ENCODE assay signal across 14 cellular contexts in the genomic region with DNA sequence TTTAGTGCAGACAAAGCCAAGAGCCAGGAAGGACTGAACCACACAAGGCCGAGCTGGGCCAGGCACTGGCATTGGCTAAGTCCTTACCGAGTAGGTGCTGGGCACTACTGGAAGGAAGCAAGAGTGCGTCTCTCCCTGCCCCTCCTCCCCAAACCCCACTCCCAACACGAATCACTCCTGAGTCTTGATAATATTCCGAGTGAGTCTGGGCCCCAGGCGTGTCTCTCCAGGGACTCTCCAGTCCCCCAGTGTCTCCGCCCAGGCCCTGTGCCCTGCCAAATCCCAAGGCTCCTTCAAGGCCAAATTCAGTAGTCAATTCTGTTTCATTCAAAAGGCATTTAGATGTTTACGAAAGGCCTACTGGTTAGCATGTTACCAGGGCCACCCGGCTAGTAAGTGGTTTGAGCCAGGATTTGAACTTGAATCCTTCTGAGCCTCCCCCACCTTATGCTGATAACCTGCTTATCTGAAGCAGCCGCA.
DNase-seq lines count a peak whose midpoint lies in the region; ATAC-seq and TF ChIP-seq lines count a peak whose summit lies in the region.
"Had no signal": no experiment of that assay in that cellular context is flagged by ENCODE, and none has a peak within 500 bp of the region (broad histone marks: within the 10 kb centered on the region; RNA-seq: fewer than 3 reads in every experiment).

No MANE protein-coding gene starts in this region.

- H3K18ac ChIP-seq in IMR-90 (ENCODE audit: low read depth, low read length): peak overlapping the region; percentile 68; the same call in 1 of the 2 replicates

- H3K27ac ChIP-seq in IMR-90 (ENCODE audit: insufficient read depth, low read length) (peak overlapping the region; percentile 57), colonic mucosa (no peak overlapping the region)

- peak overlapping the region; percentile 93 for H2BK20ac ChIP-seq in IMR-90 (ENCODE audit: low read depth, low read length)

- peak overlapping the region; percentile 87; the same call in 1 of the 3 replicates for H2BK15ac ChIP-seq in IMR-90 (ENCODE audit: low read depth, low read length)

- H2BK5ac ChIP-seq in IMR-90 (ENCODE audit: low read depth, low read length, poor library complexity, severe bottlenecking): peak overlapping the region; percentile 87

- 13% methylated on average over 7 of the region's 10 CpGs; no CpG with 5 or more reads in 1 of the 2 experiments for WGBS in IMR-90 (ENCODE audit: extremely low coverage in 2 of 2, insufficient read length in 1 of 2), 2 experiments

- no peaks in the 10 kb centered on the region for H3K9me3 Mint-ChIP-seq in nephron
- H3K9me3 Mint-ChIP-seq: CD4-positive, CD25-positive, alpha-beta regulatory T cell had no signal

- intact Hi-C loops in IMR-90 (cut with micrococcal nuclease): no loop called here
- intact Hi-C loops in colonic mucosa (cut with DNase I): no loop called here

- 0 out of 2 replicates have a peak, but pooled peaks have one; percentile 9 for TF ChIP-seq RAD21 in IMR-90 (IDR thresholded peaks at IDR 0.05; ENCODE audit: low read length)

- no peaks in the 10 kb centered on the region for H3K36me3 Mint-ChIP-seq in nephron (ENCODE audit: low read depth)
- H3K36me3 Mint-ChIP-seq: CD4-positive, CD25-positive, alpha-beta regulatory T cell had no signal

- DNase-seq in AG08396 (ENCODE audit: low spot score): peak; percentile 91
- DNase-seq in IMR-90: peak; percentile 95
- peak; percentile 46 for DNase-seq in colonic mucosa
- DNase-seq in NCI-H128 (lab: John Stamatoyannopoulos, UW; ENCODE audit: unreplicated experiment): no peak
- DNase-seq in inferior parietal cortex (ENCODE audit: extremely low spot score): no peak
- no peak for DNase-seq in NCI-H748 (lab: John Stamatoyannopoulos, UW; ENCODE audit: unreplicated experiment)
- DNase-seq: activated CD8-positive, alpha-beta memory T cell treated with anti-CD3 and anti-CD28 coated beads, Interleukin-2, amount 50 U/mL, for 48 hours; CD4-positive, CD25-positive, alpha-beta regulatory T cell; cerebellar nuclear complex; midbrain; NCI-H187 treated with DMSO at 0.1 percent for 48 hours; small intestine had no signal

- H4K5ac ChIP-seq in IMR-90 (ENCODE audit: low read depth, low read length): peak overlapping the region; percentile 40; the same call in 1 of the 2 replicates

- peak overlapping the region; percentile 96 for H2BK120ac ChIP-seq in IMR-90 (ENCODE audit: low read depth, low read length)

- peak overlapping the region; percentile 93 for H2AK9ac ChIP-seq in IMR-90 (replicated peaks; ENCODE audit: low read depth, low read length, poor library complexity)

- CTCF ChIA-PET in IMR-90 (lab: Yijun Ruan, JAX): no interaction called here

- H3K4me1 ChIP-seq in IMR-90 (ENCODE audit: control insufficient read depth, insufficient read depth, low read length) (peaks cover 36% of the 10 kb centered on the region), colonic mucosa (no peaks in the 10 kb centered on the region)

- H3K9me1 ChIP-seq in IMR-90 (ENCODE audit: insufficient read depth, low read length): peaks cover 44% of the 10 kb centered on the region

- in situ Hi-C loops in IMR-90 (cut with MboI; ENCODE audit: low sequenced_read_pairs): loop anchor here (10.0 to 25.0 kb wide), 2 partner anchors 84 to 481 kb away; partner anchors contain the start of genes GLI2 and INHBB

- peak overlapping the region; percentile 94 for H3K4ac ChIP-seq in IMR-90 (ENCODE audit: low read depth, low read length)

- H3K9ac ChIP-seq in IMR-90 (ENCODE audit: low read depth, low read length) (peak overlapping the region; percentile 11; the same call in 1 of the 2 replicates), colonic mucosa (ENCODE audit: low read depth in 2 of 2, low read length in 2 of 2) (no peak overlapping the region)

- peaks cover 39% of the 10 kb centered on the region for H3K4me1 Mint-ChIP-seq in nephron
- H3K4me1 Mint-ChIP-seq: CD4-positive, CD25-positive, alpha-beta regulatory T cell had no signal

- H3K27me3 ChIP-seq in IMR-90 (ENCODE audit: control insufficient read depth, insufficient read depth, low read length) (no peaks in the 10 kb centered on the region), colonic mucosa (no peaks in the 10 kb centered on the region)

- H3K79me1 ChIP-seq in IMR-90 (ENCODE audit: low read depth in 1 of 2, low read length in 2 of 2): peaks cover 37 to 92% of the 10 kb centered on the region in 2 experiments

- H3K14ac ChIP-seq in IMR-90 (replicated peaks; ENCODE audit: low read depth, low read length): peak overlapping the region; percentile 91

- peak overlapping the region; percentile 88 for H4K8ac ChIP-seq in IMR-90 (ENCODE audit: low read depth in 2 of 2, low read length in 2 of 2)

- peak overlapping the region; percentile 91 for H3K23ac ChIP-seq in IMR-90 (ENCODE audit: low read depth, low read length)

- H2AK5ac ChIP-seq in IMR-90 (ENCODE audit: low read depth, low read length): peak overlapping the region; percentile 97

- no TSS peak for BruUV-seq in IMR-90 (replicated peaks; lab: Mats Ljungman, UMichigan)

- H3K4me3 Mint-ChIP-seq in nephron: no peak overlapping the region
- H3K4me3 Mint-ChIP-seq: CD4-positive, CD25-positive, alpha-beta regulatory T cell had no signal

- ATAC-seq in IMR-90 (ENCODE audit: low read depth) (peak; percentile 78), GM18498 (IDR thresholded peaks at IDR 0.05; ENCODE audit: unreplicated experiment) (no peak)

- peaks cover 5% of the 10 kb centered on the region for H3K36me3 ChIP-seq in IMR-90 (ENCODE audit: control insufficient read depth, insufficient read depth, low read length)
- H3K36me3 ChIP-seq in colonic mucosa: no peaks in the 10 kb centered on the region

- POLR2A ChIA-PET in IMR-90 (lab: Charles Lee; ENCODE audit: unreplicated experiment): no interaction called here

- H3K4me2 ChIP-seq in IMR-90 (ENCODE audit: low read depth, low read length): peak overlapping the region; percentile 67

- H3K9me3 ChIP-seq in IMR-90 (ENCODE audit: control insufficient read depth, insufficient read depth, low read length): no peaks in the 10 kb centered on the region
- H3K9me3 ChIP-seq in colonic mucosa: no peaks in the 10 kb centered on the region

- peaks cover 27% of the 10 kb centered on the region for H4K20me1 ChIP-seq in IMR-90 (ENCODE audit: insufficient read depth, low read length)

- H3K27me3 Mint-ChIP-seq in nephron (ENCODE audit: low read depth): peaks cover 14% of the 10 kb centered on the region
- H3K27me3 Mint-ChIP-seq: CD4-positive, CD25-positive, alpha-beta regulatory T cell had no signal

- peak overlapping the region; percentile 80 for H2AFZ ChIP-seq in IMR-90 (replicated peaks; ENCODE audit: low read length, poor library complexity)

- dilution Hi-C loops in IMR-90 (cut with HindIII; ENCODE audit: low sequenced_read_pairs, unreplicated experiment): no loop called here

- peak overlapping the region in 2 of 3 experiments; percentile 77 to 89 for H3K27ac Mint-ChIP-seq in nephron
- H3K27ac Mint-ChIP-seq: CD4-positive, CD25-positive, alpha-beta regulatory T cell had no signal

- TF ChIP-seq POLR2A in IMR-90 (IDR thresholded peaks at IDR 0.05; ENCODE audit: low read depth, low read length): no peak

- H4K91ac ChIP-seq in IMR-90 (ENCODE audit: insufficient read depth, low read depth, low read length): peak overlapping the region; percentile 97

- TF ChIP-seq CTCF in IMR-90 (conservative IDR thresholded peaks at IDR 0.05; ENCODE audit: low read depth, low read length): no peak
- TF ChIP-seq CTCF in colonic mucosa (IDR thresholded peaks at IDR 0.05): no peak
- TF ChIP-seq CTCF in nephron (IDR thresholded peaks at IDR 0.05; ENCODE audit: unreplicated experiment in 3 of 3): no peak

- H3K4me3 ChIP-seq in IMR-90 (ENCODE audit: insufficient read depth, low read depth, low read length) (no peak overlapping the region), colonic mucosa (no peak overlapping the region)

- peak overlapping the region; percentile 61 for H3K56ac ChIP-seq in IMR-90 (ENCODE audit: extremely low read depth, insufficient read depth, low read length)

TF ChIP-seq in IMR-90, 13 proteins besides CTCF, POLR2A, EP300 and RAD21:
- TF ChIP-seq FOS (IDR thresholded peaks at IDR 0.05; ENCODE audit: low read depth, low read length) (peak; percentile 78), BHLHE40 (IDR thresholded peaks at IDR 0.05; ENCODE audit: low read depth, low read length) (peak; percentile 59), SMC3 (IDR thresholded peaks at IDR 0.05; ENCODE audit: low read depth, low read length) (no peak), RCOR1 (IDR thresholded peaks at IDR 0.05; ENCODE audit: insufficient replicate concordance, low read length) (peak; percentile 11), USF2 (IDR thresholded peaks at IDR 0.05; ENCODE audit: low read depth, low read length) (no peak), CEBPB (IDR thresholded peaks at IDR 0.05; ENCODE audit: low read depth, low read length) (peak; percentile 4; the same call in 1 of the 2 replicates), NFE2L2 (IDR thresholded peaks at IDR 0.05; ENCODE audit: low read depth, low read length) (no peak), CHD1 (IDR thresholded peaks at IDR 0.05; ENCODE audit: low read depth, low read length) (no peak), MAZ (IDR thresholded peaks at IDR 0.05; ENCODE audit: borderline replicate concordance, low read depth, low read length) (peak; percentile 31; the same call in 1 of the 2 replicates), RFX5 (IDR thresholded peaks at IDR 0.05; ENCODE audit: low read depth, low read length) (no peak), MXI1 (IDR thresholded peaks at IDR 0.05; ENCODE audit: borderline replicate concordance, low read depth, low read length) (no peak), MAFK (IDR thresholded peaks at IDR 0.05; ENCODE audit: low read depth, low read length) (no peak), ELK1 (IDR thresholded peaks at IDR 0.05; ENCODE audit: borderline replicate concordance, low read depth, low read length) (no peak)
TF ChIP-seq in IMR-90: peak in this region for 5.

Comparison
In these comparisons a context has a peak if more than half of its experiments do, and no peak if none do; other contexts are left out.
1. DNase-seq: peak in AG08396 (single experiment), IMR-90 (single experiment) and colonic mucosa (single experiment); none in NCI-H128 (single experiment), inferior parietal cortex (single experiment) and NCI-H748 (single experiment).